17 cellular contexts compared by ENCODE assay signal in the genomic region with DNA sequence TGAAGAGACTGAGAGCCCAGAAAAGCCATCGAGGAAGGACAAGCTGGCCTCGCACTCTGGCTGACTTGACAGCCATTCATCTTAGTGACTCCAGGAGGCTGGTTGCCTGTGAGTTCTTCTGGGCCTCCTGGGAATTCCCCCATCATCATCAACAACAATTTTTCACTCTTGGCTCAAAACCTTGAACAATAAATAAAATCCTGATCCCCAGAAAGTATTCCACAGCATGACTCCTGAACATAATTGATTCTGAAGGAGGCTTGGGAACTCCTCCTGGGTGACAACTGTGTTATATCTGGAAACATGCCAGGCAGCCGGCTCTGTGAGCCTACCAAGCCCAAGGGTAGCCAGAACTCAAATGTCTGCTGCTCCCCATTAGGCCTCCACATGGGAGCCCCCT.
DNase-seq lines count a peak whose midpoint lies in the region; TF ChIP-seq lines count a peak whose summit lies in the region.
"Had no signal": no experiment of that assay in that cellular context is flagged by ENCODE, and none has a peak within 500 bp of the region (broad histone marks: within the 10 kb centered on the region; RNA-seq: fewer than 3 reads in every experiment).

No MANE protein-coding gene starts in this region.

- H3K36me3 Mint-ChIP-seq in type B pancreatic cell: no peaks in the 10 kb centered on the region

- peaks cover 47% of the 10 kb centered on the region for H3K4me1 ChIP-seq in SJCRH30

- peak; percentile 39 for DNase-seq in NCI-H748 (lab: John Stamatoyannopoulos, UW; ENCODE audit: unreplicated experiment)
- no peak for DNase-seq in NCI-H748 treated with DMSO at 0.1 percent for 48 hours (lab: John Stamatoyannopoulos, UW)
- peak; percentile 41 for DNase-seq in NCI-H187 treated with DMSO at 0.1 percent for 48 hours (lab: John Stamatoyannopoulos, UW)
- peak; percentile 35 to 64 for DNase-seq in SJCRH30
- DNase-seq in type B pancreatic cell (ENCODE audit: extremely low spot score, unreplicated experiment): no peak
- no peak for DNase-seq in Ammon's horn (ENCODE audit: low spot score)
- DNase-seq in SKM-1 treated with dmso at 0.1 percent for 144 hours (lab: John Stamatoyannopoulos, UW; ENCODE audit: unreplicated experiment): no peak
- DNase-seq in NCI-H1436 (lab: John Stamatoyannopoulos, UW): no peak
- DNase-seq: activated CD4-positive, alpha-beta T cell treated with anti-CD3 and anti-CD28 coated beads for 4 hours; anterior cingulate cortex; GDM1; mucosa of descending colon; NCI-H526 treated with DMSO at 0.1 percent for 48 hours; PC-9; stimulated activated CD4-positive, alpha-beta T cell treated with anti-CD3 and anti-CD28 coated beads, Interleukin-1b, Interleukin-23, amount 100 ng/mL, for 48 hours had no signal

- peaks cover 37% of the 10 kb centered on the region for H3K4me1 Mint-ChIP-seq in type B pancreatic cell (ENCODE audit: unreplicated experiment)

- peaks cover 7% of the 10 kb centered on the region for H3K9me3 Mint-ChIP-seq in type B pancreatic cell

- no peaks in the 10 kb centered on the region for H3K27me3 ChIP-seq in SJCRH30

- H3K27me3 Mint-ChIP-seq in type B pancreatic cell: peaks cover 3% of the 10 kb centered on the region

- H3K4me3 ChIP-seq in SJCRH30: no peak overlapping the region
- H3K4me3 ChIP-seq: GM12878, mucosa of descending colon, PC-9, SK-N-MC had no signal

- no peaks in the 10 kb centered on the region for H3K36me3 ChIP-seq in SJCRH30

- peak overlapping the region; percentile 39 for H3K27ac Mint-ChIP-seq in type B pancreatic cell

- H3K27ac ChIP-seq in SJCRH30: no peak overlapping the region
- H3K27ac ChIP-seq: PC-9, SK-N-MC had no signal

- H3K9me3 ChIP-seq in SJCRH30 (replicated peaks): no peaks in the 10 kb centered on the region
- H3K9me3 ChIP-seq: mucosa of descending colon had no signal

- TF ChIP-seq CTCF in type B pancreatic cell (conservative IDR thresholded peaks at IDR 0.05): no peak

- no peak overlapping the region for H3K4me3 Mint-ChIP-seq in type B pancreatic cell

Comparison
In these comparisons a context has a peak if more than half of its experiments do, and no peak if none do; other contexts are left out.
1. DNase-seq: peak in NCI-H748 (single experiment), NCI-H187 treated with DMSO at 0.1 percent for 48 hours (single experiment) and SJCRH30 (2 of 2); none in NCI-H748 treated with DMSO at 0.1 percent for 48 hours (single experiment), type B pancreatic cell (single experiment), Ammon's horn (single experiment), SKM-1 treated with dmso at 0.1 percent for 144 hours (single experiment) and NCI-H1436 (single experiment).